Comparison of ENCODE assay signal across 13 cellular contexts in genomic region chr1:78688701-78689100, GRCh38. TPM values are rescaled to one million over a fixed set of nuclear protein-coding genes. Genes with fewer than 3 reads are reported as not detected.
DNase-seq lines count a peak whose midpoint lies in the region; ATAC-seq and TF ChIP-seq lines count a peak whose summit lies in the region.
"Had no signal": no experiment of that assay in that cellular context is flagged by ENCODE, and none has a peak within 500 bp of the region (broad histone marks: within the 10 kb centered on the region; RNA-seq: fewer than 3 reads in every experiment).

No MANE protein-coding gene starts in this region.

- peak overlapping the region; percentile 20; the same call in 1 of the 2 replicates for H3K9ac ChIP-seq in SK-N-SH

- H3K79me2 ChIP-seq in SK-N-SH (ENCODE audit: insufficient read depth), result no peaks in the 10 kb centered on the region

- no peaks in the 10 kb centered on the region for H3K9me3 Mint-ChIP-seq in activated CD4-positive, alpha-beta T cell treated with anti-CD3 and anti-CD28 coated beads, Interleukin-2, amount 10 ng/mL, durations not matched to agents 24 days and 14 days
- H3K9me3 Mint-ChIP-seq in activated CD8-positive, alpha-beta memory T cell treated with anti-CD3 and anti-CD28 coated beads, Interleukin-2, amount 10 ng/mL, durations not matched to agents 7 days and 5 days (ENCODE audit: low read depth), result no peaks in the 10 kb centered on the region
- H3K9me3 Mint-ChIP-seq: activated naive CD8-positive, alpha-beta T cell treated with anti-CD3 and anti-CD28 coated beads, Interleukin-2, amount 10 ng/mL, durations not matched to agents 7 days and 5 days; CD4-positive, alpha-beta memory T cell had no signal

- in situ Hi-C loops in GM13977 (cut with MboI; ENCODE audit: low pct_unique_long_range_greater_than_20kb, low sequenced_read_pairs, unreplicated experiment), result no loop called here

- no peaks in the 10 kb centered on the region for H3K4me1 Mint-ChIP-seq in activated CD4-positive, alpha-beta T cell treated with anti-CD3 and anti-CD28 coated beads, Interleukin-2, amount 10 ng/mL, durations not matched to agents 24 days and 14 days
- H3K4me1 Mint-ChIP-seq in activated CD8-positive, alpha-beta memory T cell treated with anti-CD3 and anti-CD28 coated beads, Interleukin-2, amount 10 ng/mL, durations not matched to agents 7 days and 5 days, result no peaks in the 10 kb centered on the region
- H3K4me1 Mint-ChIP-seq: activated naive CD8-positive, alpha-beta T cell treated with anti-CD3 and anti-CD28 coated beads, Interleukin-2, amount 10 ng/mL, durations not matched to agents 7 days and 5 days; CD4-positive, alpha-beta memory T cell; immature natural killer cell had no signal

- H4K20me1 ChIP-seq in SK-N-SH (ENCODE audit: insufficient read depth), result no peaks in the 10 kb centered on the region

- peaks cover 50% of the 10 kb centered on the region for H3F3A ChIP-seq in SK-N-SH (replicated peaks; ENCODE audit: insufficient read depth)

- peak; percentile 48 for DNase-seq in A172 (ENCODE audit: low spot score)
- DNase-seq in GM13977 (ENCODE audit: low spot score), result peak; percentile 6
- peak; percentile 14 for DNase-seq in SK-N-SH
- peak; percentile 56 to 77 for DNase-seq in foreskin fibroblast
- no peak for DNase-seq in activated CD4-positive, alpha-beta T cell treated with anti-CD3 and anti-CD28 coated beads, Interleukin-2, amount 10 ng/mL, durations not matched to agents 24 days and 14 days
- no peak for DNase-seq in activated CD8-positive, alpha-beta memory T cell treated with anti-CD3 and anti-CD28 coated beads, Interleukin-2, amount 10 ng/mL, durations not matched to agents 7 days and 5 days
- DNase-seq: activated naive CD8-positive, alpha-beta T cell treated with anti-CD3 and anti-CD28 coated beads, Interleukin-2, amount 10 ng/mL, durations not matched to agents 7 days and 5 days; CD4-positive, alpha-beta memory T cell; immature natural killer cell; NCI-H1417 treated with DMSO at 0.1 percent for 48 hours had no signal

- peaks cover 4 to 20% of the 10 kb centered on the region in 2 experiments for H3K4me1 ChIP-seq in SK-N-SH (ENCODE audit: control insufficient read depth in 1 of 2, insufficient read depth in 2 of 2, low read depth in 1 of 2, low read length in 1 of 2)

- TF ChIP-seq EP300 in SK-N-SH (IDR thresholded peaks at IDR 0.05; ENCODE audit: borderline replicate concordance in 1 of 2, low read depth in 1 of 2, low read length in 1 of 2), result no peak

- H3K4me3 ChIP-seq in SK-N-SH (ENCODE audit: low read depth in 2 of 2, low read length in 1 of 2) (no peak overlapping the region; a peak in 1 of 4 replicates), foreskin fibroblast (ENCODE audit: low read depth in 1 of 2, low read length in 2 of 2) (no peak overlapping the region)
- H3K4me3 ChIP-seq: thoracic aorta had no signal

- peaks cover 40% of the 10 kb centered on the region for H3K27me3 Mint-ChIP-seq in activated CD4-positive, alpha-beta T cell treated with anti-CD3 and anti-CD28 coated beads, Interleukin-2, amount 10 ng/mL, durations not matched to agents 24 days and 14 days
- peaks cover 38% of the 10 kb centered on the region for H3K27me3 Mint-ChIP-seq in activated CD8-positive, alpha-beta memory T cell treated with anti-CD3 and anti-CD28 coated beads, Interleukin-2, amount 10 ng/mL, durations not matched to agents 7 days and 5 days

- peak; percentile 72 for TF ChIP-seq RAD21 in SK-N-SH (IDR thresholded peaks at IDR 0.05; ENCODE audit: low read length)

- CTCF ChIA-PET in SK-N-SH (lab: Yijun Ruan, JAX), result interaction anchor here (0.7 to 2.0 kb wide), 5 partner anchors 11 to 489 kb away, joined by 3 to 16 read pairs (median 3); no protein-coding TSS in a partner anchor
- CTCF ChIA-PET in activated CD8-positive, alpha-beta memory T cell treated with anti-CD3 and anti-CD28 coated beads, Interleukin-2, amount 10 ng/mL, durations not matched to agents 7 days and 5 days (lab: Charles Lee), result no interaction called here

- peak overlapping the region; percentile 67 to 79; a peak in 3 of 4 replicates for H3K27ac ChIP-seq in SK-N-SH (ENCODE audit: low read depth in 2 of 2, low read length in 1 of 2)
- H3K27ac ChIP-seq: thoracic aorta had no signal

- POLR2A ChIA-PET in SK-N-SH (lab: Yijun Ruan, JAX), result no interaction called here

- TF ChIP-seq CTCF in GM13977 (IDR thresholded peaks at IDR 0.05; ENCODE audit: extremely low read depth, insufficient read depth, missing control alignments) (no peak), SK-N-SH (IDR thresholded peaks at IDR 0.05) (peak; percentile 62), foreskin fibroblast (IDR thresholded peaks at IDR 0.05; ENCODE audit: low read depth, low read length) (peak; percentile 31)

- no peaks in the 10 kb centered on the region for H3K27me3 ChIP-seq in SK-N-SH (ENCODE audit: insufficient read depth)

- H3K36me3 Mint-ChIP-seq in activated CD4-positive, alpha-beta T cell treated with anti-CD3 and anti-CD28 coated beads, Interleukin-2, amount 10 ng/mL, durations not matched to agents 24 days and 14 days (ENCODE audit: low read depth), result no peaks in the 10 kb centered on the region
- H3K36me3 Mint-ChIP-seq in activated CD8-positive, alpha-beta memory T cell treated with anti-CD3 and anti-CD28 coated beads, Interleukin-2, amount 10 ng/mL, durations not matched to agents 7 days and 5 days, result no peaks in the 10 kb centered on the region
- H3K36me3 Mint-ChIP-seq: activated naive CD8-positive, alpha-beta T cell treated with anti-CD3 and anti-CD28 coated beads, Interleukin-2, amount 10 ng/mL, durations not matched to agents 7 days and 5 days; CD4-positive, alpha-beta memory T cell; immature natural killer cell had no signal

- no peaks in the 10 kb centered on the region for H3K36me3 ChIP-seq in SK-N-SH (replicated peaks in 1 of 2; ENCODE audit: control insufficient read depth in 1 of 2, insufficient read depth in 2 of 2, low read length in 1 of 2)
- H3K36me3 ChIP-seq: thoracic aorta had no signal

- H3K9me3 ChIP-seq in SK-N-SH, result no peaks in the 10 kb centered on the region
- H3K9me3 ChIP-seq: thoracic aorta had no signal

- no peak overlapping the region for H3K27ac Mint-ChIP-seq in activated CD4-positive, alpha-beta T cell treated with anti-CD3 and anti-CD28 coated beads, Interleukin-2, amount 10 ng/mL, durations not matched to agents 24 days and 14 days
- H3K27ac Mint-ChIP-seq in activated CD8-positive, alpha-beta memory T cell treated with anti-CD3 and anti-CD28 coated beads, Interleukin-2, amount 10 ng/mL, durations not matched to agents 7 days and 5 days, result no peak overlapping the region
- H3K27ac Mint-ChIP-seq: activated naive CD8-positive, alpha-beta T cell treated with anti-CD3 and anti-CD28 coated beads, Interleukin-2, amount 10 ng/mL, durations not matched to agents 7 days and 5 days; CD4-positive, alpha-beta memory T cell; immature natural killer cell had no signal

- intact Hi-C loops in activated CD4-positive, alpha-beta T cell treated with anti-CD3 and anti-CD28 coated beads, Interleukin-2, amount 10 ng/mL, durations not matched to agents 24 days and 14 days (cut with micrococcal nuclease), result no loop called here

- ATAC-seq in activated CD4-positive, CD25-positive, alpha-beta regulatory T cell treated with anti-CD3 and anti-CD28 coated beads, Interleukin-2, amount 50 U/mL, for 24 hours, result no peak
- no peak for ATAC-seq in HG02763 (IDR thresholded peaks at IDR 0.05; ENCODE audit: unreplicated experiment)
- ATAC-seq in activated CD8-positive, alpha-beta memory T cell treated with anti-CD3 and anti-CD28 coated beads, Interleukin-2, amount 10 ng/mL, durations not matched to agents 7 days and 5 days, result no peak

- H3K4me3 Mint-ChIP-seq in activated CD4-positive, alpha-beta T cell treated with anti-CD3 and anti-CD28 coated beads, Interleukin-2, amount 10 ng/mL, durations not matched to agents 24 days and 14 days, result no peak overlapping the region
- no peak overlapping the region for H3K4me3 Mint-ChIP-seq in activated CD8-positive, alpha-beta memory T cell treated with anti-CD3 and anti-CD28 coated beads, Interleukin-2, amount 10 ng/mL, durations not matched to agents 7 days and 5 days
- H3K4me3 Mint-ChIP-seq: activated naive CD8-positive, alpha-beta T cell treated with anti-CD3 and anti-CD28 coated beads, Interleukin-2, amount 10 ng/mL, durations not matched to agents 7 days and 5 days; CD4-positive, alpha-beta memory T cell; immature natural killer cell had no signal

- H3K4me2 ChIP-seq in SK-N-SH, result peak overlapping the region; percentile 44

- H3K9me2 ChIP-seq in SK-N-SH, result no peaks in the 10 kb centered on the region

- H2AFZ ChIP-seq in SK-N-SH (ENCODE audit: low read depth), result no peak overlapping the region

TF ChIP-seq in SK-N-SH, 30 proteins besides CTCF, POLR2A, EP300 and RAD21:
- no peak for TF ChIP-seq RCOR1 (IDR thresholded peaks at IDR 0.05; ENCODE audit: low read length)
- TF ChIP-seq SMC3 (IDR thresholded peaks at IDR 0.05; ENCODE audit: low read depth, low read length), result peak; percentile 41

RNA-seq across cellular contexts. Expression of gene IFI44, which starts 39.1 kb away (rescaled TPM):
- total RNA-seq in A172 (2014; rRNA removed; shearing (Covaris generic)), result 35.2 and 40.0 TPM in 2 replicates
- 6.5 and 8.7 TPM in 2 replicates for polyA plus RNA-seq in SK-N-SH (2012; rRNA removed)
- polyA plus RNA-seq in SK-N-SH (2012; cell fraction: cytosol; rRNA removed), result 7.8 and 9.4 TPM in 2 replicates
- 4.9 and 14.3 TPM in 2 replicates for polyA plus RNA-seq in SK-N-SH (2012; cell fraction: nucleus; rRNA removed)
- total RNA-seq in activated CD4-positive, alpha-beta T cell treated with anti-CD3 and anti-CD28 coated beads, Interleukin-2, amount 10 ng/mL, durations not matched to agents 24 days and 14 days, result 20.4 and 27.6 TPM in 2 replicates
- total RNA-seq in activated CD8-positive, alpha-beta memory T cell treated with anti-CD3 and anti-CD28 coated beads, Interleukin-2, amount 10 ng/mL, durations not matched to agents 7 days and 5 days, result 100 to 1,000 TPM; 155 to 367 TPM

Comparison
In these comparisons a context has a peak if more than half of its experiments do, and no peak if none do; other contexts are left out.
1. DNase-seq: peak in A172 (single experiment), GM13977 (single experiment), SK-N-SH (single experiment) and foreskin fibroblast (2 of 2); none in activated CD4-positive, alpha-beta T cell treated with anti-CD3 and anti-CD28 coated beads, Interleukin-2, amount 10 ng/mL, durations not matched to agents 24 days and 14 days (single experiment) and activated CD8-positive, alpha-beta memory T cell treated with anti-CD3 and anti-CD28 coated beads, Interleukin-2, amount 10 ng/mL, durations not matched to agents 7 days and 5 days (single experiment).